In genomic region chr7:83663131-83663530, GRCh38 we compare ENCODE assay signal across 26 cellular contexts.
"Had no signal": no experiment of that assay in that cellular context is flagged by ENCODE, and none has a peak within 500 bp of the region (broad histone marks: within the 10 kb centered on the region; RNA-seq: fewer than 3 reads in every experiment).

No MANE protein-coding gene starts in this region.

- H3K4me3 ChIP-seq: colonic mucosa, esophagus squamous epithelium, gastrocnemius medialis, heart right ventricle, lower lobe of right lung, mucosa of descending colon had no signal

- ATAC-seq: effector memory CD8-positive, alpha-beta T cell; esophagus mucosa; heart right ventricle; left colon; left lobe of liver; left ventricle myocardium superior; lower lobe of right lung; mucosa of descending colon had no signal

- H3K36me3 ChIP-seq: colonic mucosa, esophagus squamous epithelium, gastrocnemius medialis, heart right ventricle, lower lobe of right lung had no signal

- H3K27me3 ChIP-seq: colonic mucosa, esophagus squamous epithelium, gastrocnemius medialis had no signal

- H3K4me1 ChIP-seq: colonic mucosa, esophagus squamous epithelium, gastrocnemius medialis, heart right ventricle, lower lobe of right lung had no signal

- FAIRE-seq: endometrium, islet of Langerhans, keratinocyte had no signal

- DNase-seq: colonic mucosa; cortex of kidney; effector CD8-positive, alpha-beta T cell; effector memory CD8-positive, alpha-beta T cell; endodermal cell; erythroblast; esophagus squamous epithelium; foreskin fibroblast; foreskin melanocyte; gastrocnemius medialis; glutamatergic neuron; head of caudate nucleus; heart right ventricle; hippocampal formation; kidney glomerular epithelial cell; left colon; left ventricle myocardium superior; lower lobe of right lung; mesenchymal stem cell; mucosa of descending colon had no signal

- H3K27ac ChIP-seq: colonic mucosa, epithelial cell of prostate, esophagus squamous epithelium, gastrocnemius medialis, heart right ventricle, lower lobe of right lung had no signal

- H3K9me3 ChIP-seq: colonic mucosa, esophagus squamous epithelium, gastrocnemius medialis, heart right ventricle, lower lobe of right lung, mucosa of descending colon had no signal
